25 cellular contexts compared by ENCODE assay signal in genomic region chr5:142129447-142129846, GRCh38. TPM values are rescaled to one million over a fixed set of nuclear protein-coding genes. Genes with fewer than 3 reads are reported as not detected.
DNase-seq lines count a peak whose midpoint lies in the region; ATAC-seq, FAIRE-seq and TF ChIP-seq lines count a peak whose summit lies in the region.
"Had no signal": no experiment of that assay in that cellular context is flagged by ENCODE, and none has a peak within 500 bp of the region (broad histone marks: within the 10 kb centered on the region; RNA-seq: fewer than 3 reads in every experiment).

No MANE protein-coding gene starts in this region.

- TF ChIP-seq POLR2A in right lobe of liver (IDR thresholded peaks at IDR 0.05) = no peak
- TF ChIP-seq POLR2A in HepG2 (IDR thresholded peaks at IDR 0.05; ENCODE audit: insufficient read depth in 1 of 2, low read depth in 2 of 2, low read length in 2 of 2) = no peak

- H3K4me1 Mint-ChIP-seq in activated CD8-positive, alpha-beta T cell treated with anti-CD3 and anti-CD28 coated beads, Interleukin-2, amount 10 ng/mL, durations not matched to agents 7 days and 5 days (ENCODE audit: low read depth) = peaks cover 42% of the 10 kb centered on the region

- BruUV-seq in HepG2 (replicated peaks; lab: Mats Ljungman, UMichigan) = no TSS peak

- CTCF ChIA-PET in HepG2 (lab: Yijun Ruan, JAX; ENCODE audit: low intra/inter-chr PET ratio, low total read pairs) = no interaction called here
- CTCF ChIA-PET in activated CD8-positive, alpha-beta T cell treated with anti-CD3 and anti-CD28 coated beads, Interleukin-2, amount 10 ng/mL, durations not matched to agents 7 days and 5 days (lab: Charles Lee) = interaction anchor here (0.7 to 3.4 kb wide), 11 partner anchors 11 to 438 kb away, joined by 3 to 22 read pairs (median 4); partner anchors contain the start of genes GNPDA1 and RNF14

- H3K9me3 Mint-ChIP-seq in activated CD8-positive, alpha-beta T cell treated with anti-CD3 and anti-CD28 coated beads, Interleukin-2, amount 10 ng/mL, durations not matched to agents 7 days and 5 days (ENCODE audit: insufficient read depth) = peaks cover 8% of the 10 kb centered on the region
- H3K9me3 Mint-ChIP-seq: dendritic cell treated with granulocyte-macrophage colony-stimulating factor and Interleukin-4, amounts not matched to agents 40 ng/mL and 50 ng/mL, for 4 days had no signal

- H3K4me3 Mint-ChIP-seq in activated CD8-positive, alpha-beta T cell treated with anti-CD3 and anti-CD28 coated beads, Interleukin-2, amount 10 ng/mL, durations not matched to agents 7 days and 5 days = no peak overlapping the region
- H3K4me3 Mint-ChIP-seq: dendritic cell treated with granulocyte-macrophage colony-stimulating factor and Interleukin-4, amounts not matched to agents 40 ng/mL and 50 ng/mL, for 4 days had no signal

- H3K27ac ChIP-seq in right lobe of liver (peak overlapping the region in 1 of 3 donors; percentile 29), HepG2 (ENCODE audit: extremely low read length, insufficient read depth, low read length) (no peak overlapping the region), tibial artery (no peak overlapping the region)
- H3K27ac ChIP-seq: adrenal gland, foreskin keratinocyte, hepatocyte, lower lobe of right lung had no signal

- WGBS in right lobe of liver (ENCODE audit: insufficient coverage, low coverage, low lambda C conversion rate, missing lambda C conversion rate) = 52% methylated on average over 6 of the region's 7 CpGs
- 98% methylated on average over 7 of the region's 7 CpGs for WGBS in HepG2 (ENCODE audit: low lambda C conversion rate)

- H3K4me1 ChIP-seq in right lobe of liver = peaks cover 0 to 52% (median 21%) of the 10 kb centered on the region in 4 donors
- peaks cover 17% of the 10 kb centered on the region for H3K4me1 ChIP-seq in HepG2 (ENCODE audit: insufficient read depth, low read length)
- peaks cover 0 to 69% (median 5%) of the 10 kb centered on the region in 4 donors for H3K4me1 ChIP-seq in tibial artery

- no peak overlapping the region for H3K4me2 ChIP-seq in HepG2 (ENCODE audit: low read depth, low read length)
- H3K4me2 ChIP-seq: hepatocyte had no signal

- peak overlapping the region; percentile 4 for H3K27ac Mint-ChIP-seq in activated CD8-positive, alpha-beta T cell treated with anti-CD3 and anti-CD28 coated beads, Interleukin-2, amount 10 ng/mL, durations not matched to agents 7 days and 5 days
- H3K27ac Mint-ChIP-seq: dendritic cell treated with granulocyte-macrophage colony-stimulating factor and Interleukin-4, amounts not matched to agents 40 ng/mL and 50 ng/mL, for 4 days had no signal

- H3K27me3 ChIP-seq in right lobe of liver (no peaks in the 10 kb centered on the region), HepG2 (ENCODE audit: control insufficient read depth in 1 of 2, insufficient read depth in 2 of 2, low read length in 2 of 2) (no peaks in the 10 kb centered on the region), tibial artery (no peaks in the 10 kb centered on the region)
- H3K27me3 ChIP-seq: adrenal gland, foreskin keratinocyte, hepatocyte had no signal

- FAIRE-seq in HepG2 (lab: Jason Lieb, UNC) = no peak
- FAIRE-seq: bronchial epithelial cell, GM12878, H1, islet of Langerhans had no signal

- H3K4me3 ChIP-seq in right lobe of liver (peak overlapping the region in 2 of 3 donors; percentile 8 to 9), HepG2 (replicated peaks in 1 of 3; ENCODE audit: insufficient read depth in 1 of 3, low read depth in 2 of 3, low read length in 3 of 3) (no peak overlapping the region), foreskin fibroblast (ENCODE audit: low read depth in 1 of 2, low read length in 2 of 2) (peak overlapping the region; percentile 30 to 46), tibial artery (no peak overlapping the region)
- H3K4me3 ChIP-seq: adrenal gland, GM12878, hepatocyte, lower lobe of right lung had no signal

- H3K27me3 Mint-ChIP-seq in activated CD8-positive, alpha-beta T cell treated with anti-CD3 and anti-CD28 coated beads, Interleukin-2, amount 10 ng/mL, durations not matched to agents 7 days and 5 days (ENCODE audit: low read depth) = no peaks in the 10 kb centered on the region
- H3K27me3 Mint-ChIP-seq: dendritic cell treated with granulocyte-macrophage colony-stimulating factor and Interleukin-4, amounts not matched to agents 40 ng/mL and 50 ng/mL, for 4 days had no signal

- no peak overlapping the region for H2AFZ ChIP-seq in HepG2 (ENCODE audit: low read length)
- H2AFZ ChIP-seq: hepatocyte had no signal

- peaks cover 25% of the 10 kb centered on the region for H3K36me3 Mint-ChIP-seq in activated CD8-positive, alpha-beta T cell treated with anti-CD3 and anti-CD28 coated beads, Interleukin-2, amount 10 ng/mL, durations not matched to agents 7 days and 5 days (ENCODE audit: low read depth)

- TF ChIP-seq CTCF in right lobe of liver (IDR thresholded peaks at IDR 0.05) = no peak
- TF ChIP-seq CTCF in HepG2 (CRISPR knock-in tag; IDR thresholded peaks at IDR 0.05) = no peak
- no peak for TF ChIP-seq CTCF in foreskin fibroblast (IDR thresholded peaks at IDR 0.05; ENCODE audit: low read depth, low read length)
- TF ChIP-seq CTCF in tibial artery (IDR thresholded peaks at IDR 0.05) = no peak

- H3K36me3 ChIP-seq in right lobe of liver (no peaks in the 10 kb centered on the region), HepG2 (replicated peaks in 1 of 2; ENCODE audit: control insufficient read depth in 1 of 2, insufficient read depth in 2 of 2, low read length in 2 of 2) (peaks cover 1 to 4% of the 10 kb centered on the region in 2 experiments; a peak in 2 of 5 replicates), tibial artery (peaks cover 16 to 26% (median 16%) of the 10 kb centered on the region in 3 donors)

- TF ChIP-seq RAD21 in HepG2 (CRISPR knock-in tag; IDR thresholded peaks at IDR 0.05) = no peak

- POLR2A ChIA-PET in HepG2 (lab: Yijun Ruan, JAX) = no interaction called here
- POLR2A ChIA-PET in activated CD8-positive, alpha-beta T cell treated with anti-CD3 and anti-CD28 coated beads, Interleukin-2, amount 10 ng/mL, durations not matched to agents 7 days and 5 days (lab: Charles Lee) = interaction anchor here (0.7 to 2.4 kb wide), 6 partner anchors 9 to 160 kb away, joined by 3 to 21 read pairs (median 4); partner anchors contain the start of genes NDFIP1 and RNF14

- in situ Hi-C loops in HepG2 (cut with HindIII; ENCODE audit: extremely low pct_ligation_motif_present, low pct_unique_long_range_greater_than_20kb) = loop anchor here (25.0 kb wide), 1 partner anchor 442 kb away; the partner anchor contains the start of gene ARAP3

- peaks cover 20% of the 10 kb centered on the region for H3K79me2 ChIP-seq in HepG2 (ENCODE audit: insufficient read depth, low read length)

- H3K9me3 ChIP-seq in right lobe of liver (no peaks in the 10 kb centered on the region), HepG2 (ENCODE audit: low read length) (no peaks in the 10 kb centered on the region), tibial artery (no peaks in the 10 kb centered on the region)
- H3K9me3 ChIP-seq: adrenal gland, lower lobe of right lung had no signal

- TF ChIP-seq EP300 in HepG2 (IDR thresholded peaks at IDR 0.05; ENCODE audit: low read depth in 2 of 2, low read length in 2 of 2) = no peak
- no peak for TF ChIP-seq EP300 in HepG2 (CRISPR knock-in tag; IDR thresholded peaks at IDR 0.05; ENCODE audit: borderline replicate concordance)

- no peaks in the 10 kb centered on the region for H4K20me1 ChIP-seq in HepG2 (ENCODE audit: insufficient read depth, low read length)

- H3K9ac ChIP-seq in HepG2 (ENCODE audit: insufficient read depth, low read depth, low read length) = no peak overlapping the region

- DNase-seq in right lobe of liver (no peak), HepG2 (ENCODE audit: low spot score) (no peak), foreskin fibroblast (no peak), tibial artery (no peak), T-helper 1 cell (no peak)
- no peak for DNase-seq in activated CD8-positive, alpha-beta T cell treated with anti-CD3 and anti-CD28 coated beads, Interleukin-2, amount 10 ng/mL, durations not matched to agents 7 days and 5 days
- DNase-seq: activated CD4-positive, alpha-beta T cell treated with anti-CD3 and anti-CD28 coated beads, Interleukin-2, amount 50 U/mL, for 4 hours; adrenal gland; foreskin keratinocyte; KBM-7; lower lobe of right lung; NCI-H187 treated with DMSO at 0.1 percent for 48 hours; NCI-H2227 treated with DMSO at 0.1 percent for 48 hours; NCI-H748 treated with DMSO at 0.1 percent for 48 hours; Right ventricle myocardium superior; stimulated activated CD4-positive, alpha-beta T cell treated with anti-CD3 and anti-CD28 coated beads, Interleukin-12 subunit alpha, Interleukin-12 subunit beta, amount 100 ng/mL, for 4 hours; SW 1271 had no signal

- intact Hi-C loops in right lobe of liver (cut with DNase I) = no loop called here
- intact Hi-C loops in HepG2 (cut with micrococcal nuclease; ENCODE audit: unreplicated experiment) = no loop called here
- intact Hi-C loops in tibial artery (cut with DNase I; ENCODE audit: low total_unique reads) = no loop called here

- ATAC-seq in right lobe of liver (peak; percentile 43 to 59 (median 46)), HepG2 (no peak), HG02973 (IDR thresholded peaks at IDR 0.05; ENCODE audit: unreplicated experiment) (no peak), HG03442 (IDR thresholded peaks at IDR 0.05; ENCODE audit: unreplicated experiment) (no peak)
- ATAC-seq in activated CD8-positive, alpha-beta T cell treated with anti-CD3 and anti-CD28 coated beads, Interleukin-2, amount 10 ng/mL, durations not matched to agents 7 days and 5 days = no peak
- ATAC-seq: foreskin keratinocyte, GM12878, lower lobe of right lung had no signal

RNA-seq across cellular contexts. Expression of gene NDFIP1, which starts 20.9 kb away (rescaled TPM):
- total RNA-seq in right lobe of liver = 10 to 100 TPM; 50.4 to 61.1 (median 57.1) TPM
- 11.9 and 15.7 TPM in 2 replicates for total RNA-seq in HepG2 (2016; rRNA removed; fragmentation: Illumina TruSeq; extraction: Trizol)
- 3.2 and 4.3 TPM in 2 replicates for total RNA-seq in HepG2 (2016; cell fraction: cytosol; rRNA removed; fragmentation: Illumina TruSeq; extraction: Trizol; ENCODE audit: low read depth)
- total RNA-seq in HepG2 (2016; cell fraction: insoluble cytoplasmic fraction; rRNA removed; fragmentation: Illumina TruSeq; extraction: Trizol) = 11.6 and 16.8 TPM in 2 replicates
- total RNA-seq in HepG2 (2016; cell fraction: membrane; rRNA removed; fragmentation: Illumina TruSeq; extraction: Trizol) = 7.2 and 8.1 TPM in 2 replicates
- 14.9 and 18.8 TPM in 2 replicates for total RNA-seq in HepG2 (2016; cell fraction: nucleus; rRNA removed; fragmentation: Illumina TruSeq; extraction: Trizol)
- 9.5 and 12.4 TPM in 2 replicates for polyA plus RNA-seq in HepG2 (2011; rRNA removed)
- polyA plus RNA-seq in HepG2 (2011; cell fraction: cytosol; rRNA removed) = 9.0 and 9.5 TPM in 2 replicates
- polyA plus RNA-seq in HepG2 (2011; cell fraction: nucleus; rRNA removed) = 4.3 and 4.9 TPM in 2 replicates
- 19.8 and 22.3 TPM in 2 replicates for polyA plus RNA-seq in HepG2 (2012)
- polyA plus RNA-seq in HepG2 (2016; cell fraction: cytosol; fragmentation: Illumina TruSeq; extraction: Trizol; ENCODE audit: low read depth) = 3.2 TPM in 2 replicates
- 16.7 and 17.6 TPM in 2 replicates for polyA plus RNA-seq in HepG2 (2016; cell fraction: insoluble cytoplasmic fraction; fragmentation: Illumina TruSeq; extraction: Trizol; ENCODE audit: low read depth)
- 6.9 and 7.0 TPM in 2 replicates for polyA plus RNA-seq in HepG2 (2016; cell fraction: membrane; fragmentation: Illumina TruSeq; extraction: Trizol; ENCODE audit: low read depth)
- 25.9 and 28.4 TPM in 2 replicates for polyA plus RNA-seq in HepG2 (2016; cell fraction: nucleus; fragmentation: Illumina TruSeq; extraction: Trizol; ENCODE audit: insufficient read depth, low read depth)
- polyA minus RNA-seq in HepG2 (2011; rRNA and poly(A)+ RNA removed; ENCODE audit: low replicate concordance) = 9.6 and 10.1 TPM in 2 replicates
- polyA minus RNA-seq in HepG2 (2011; cell fraction: cytosol; rRNA and poly(A)+ RNA removed) = 15.8 and 18.5 TPM in 2 replicates
- 14.2 and 14.9 TPM in 2 replicates for polyA minus RNA-seq in HepG2 (2011; cell fraction: nucleus; rRNA and poly(A)+ RNA removed)
- 10 to 100 TPM; 47.2 TPM for total RNA-seq in activated CD8-positive, alpha-beta T cell treated with anti-CD3 and anti-CD28 coated beads, Interleukin-2, amount 10 ng/mL, durations not matched to agents 7 days and 5 days

Comparison
In these comparisons a context has a peak if more than half of its experiments do, and no peak if none do; other contexts are left out.
1. ATAC-seq: peak in right lobe of liver (4 of 4); none in HepG2 (single experiment), activated CD8-positive, alpha-beta T cell treated with anti-CD3 and anti-CD28 coated beads, Interleukin-2, amount 10 ng/mL, durations not matched to agents 7 days and 5 days (single experiment), HG02973 (single experiment) and HG03442 (single experiment).
2. H3K4me3 ChIP-seq: peak in right lobe of liver (2 of 3) and foreskin fibroblast (2 of 2); none in HepG2 (0 of 3) and tibial artery (0 of 2).